ENCODE assay signal across 8 cellular contexts in the genomic region with DNA sequence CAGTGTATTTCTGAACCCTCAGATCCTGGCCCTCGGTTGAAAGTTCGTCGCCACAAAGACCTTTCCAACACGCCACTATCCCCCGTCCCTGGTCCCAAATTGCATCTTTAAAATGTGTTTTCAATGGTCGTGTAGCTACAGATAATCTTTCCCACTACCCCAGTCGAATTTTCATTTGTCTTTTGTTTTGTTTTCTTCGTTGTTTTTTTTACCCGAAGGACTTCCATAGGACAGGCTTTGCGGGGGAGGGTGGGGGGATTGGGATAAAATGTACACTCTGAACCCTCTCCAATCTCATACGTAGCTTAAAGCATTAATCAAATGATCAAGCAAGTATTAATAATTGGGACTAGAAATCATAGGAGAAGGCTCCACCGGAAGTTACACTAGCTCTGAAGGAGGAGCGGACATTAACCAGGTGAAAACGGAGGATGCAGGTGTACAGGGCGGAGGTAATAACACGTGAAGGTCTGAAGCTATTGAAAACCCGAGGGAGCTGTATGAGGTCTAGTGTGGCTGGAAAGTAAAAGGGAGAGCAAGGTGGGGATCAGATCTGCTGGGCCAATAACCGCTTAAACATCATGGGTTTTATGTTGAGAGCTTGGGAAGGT. TPM values are rescaled to one million over a fixed set of nuclear protein-coding genes. Genes with fewer than 3 reads are reported as not detected.
A peak's percentile ranks its signal among the peaks of the same experiment; 100 is the strongest.
DNase-seq lines count a peak whose midpoint lies in the region; ATAC-seq, FAIRE-seq and TF ChIP-seq lines count a peak whose summit lies in the region.

No MANE protein-coding gene starts in this region.

- H3K4me1 Mint-ChIP-seq in activated naive CD8-positive, alpha-beta T cell treated with anti-CD3 and anti-CD28 coated beads, Interleukin-2, amount 50 U/mL, for 24 hours: peaks cover 28% of the 10 kb centered on the region

- no peak for TF ChIP-seq POLR2A in upper lobe of left lung (IDR thresholded peaks at IDR 0.05)

- peaks cover 0 to 13% (median 11%) of the 10 kb centered on the region in 4 donors for H3K36me3 ChIP-seq in upper lobe of left lung

- no peak for FAIRE-seq in D721Med (lab: Jason Lieb, UNC)

- peaks cover 12 to 33% (median 17%) of the 10 kb centered on the region in 4 donors for H3K4me1 ChIP-seq in upper lobe of left lung

- ATAC-seq in activated naive CD8-positive, alpha-beta T cell treated with anti-CD3 and anti-CD28 coated beads, Interleukin-2, amount 50 U/mL, for 24 hours: no peak
- no peak for ATAC-seq in upper lobe of left lung (ENCODE audit: low FRiP score in 2 of 2)

- peaks cover 23% of the 10 kb centered on the region for H3K36me3 Mint-ChIP-seq in activated naive CD8-positive, alpha-beta T cell treated with anti-CD3 and anti-CD28 coated beads, Interleukin-2, amount 50 U/mL, for 24 hours (ENCODE audit: low read depth)

- no peaks in the 10 kb centered on the region for H3K9me3 Mint-ChIP-seq in activated naive CD8-positive, alpha-beta T cell treated with anti-CD3 and anti-CD28 coated beads, Interleukin-2, amount 50 U/mL, for 24 hours

- peak; percentile 30 for DNase-seq in GM10266 (ENCODE audit: extremely low spot score)
- DNase-seq in NCI-H128 (lab: John Stamatoyannopoulos, UW; ENCODE audit: unreplicated experiment): peak; percentile 6
- peak; percentile 7 for DNase-seq in activated naive CD8-positive, alpha-beta T cell treated with anti-CD3 and anti-CD28 coated beads, Interleukin-2, amount 50 U/mL, for 24 hours
- DNase-seq in left kidney (ENCODE audit: low read depth, low spot score): peak; percentile 60
- no peak for DNase-seq in upper lobe of left lung
- DNase-seq in D721Med (ENCODE audit: insufficient read length, low spot score): no peak
- no peak for DNase-seq in mesenteric fat pad (ENCODE audit: low spot score)
- no peak for DNase-seq in MV-4-11 (lab: John Stamatoyannopoulos, UW)

- peak overlapping the region; percentile 19 to 82 (median 71) for H3K4me3 ChIP-seq in upper lobe of left lung

- H3K9me3 ChIP-seq in upper lobe of left lung: no peaks in the 10 kb centered on the region

- H3K27ac Mint-ChIP-seq in activated naive CD8-positive, alpha-beta T cell treated with anti-CD3 and anti-CD28 coated beads, Interleukin-2, amount 50 U/mL, for 24 hours: no peak overlapping the region

- no peaks in the 10 kb centered on the region for H3K27me3 Mint-ChIP-seq in activated naive CD8-positive, alpha-beta T cell treated with anti-CD3 and anti-CD28 coated beads, Interleukin-2, amount 50 U/mL, for 24 hours

- no peak for TF ChIP-seq EP300 in upper lobe of left lung (IDR thresholded peaks at IDR 0.05)

- no peaks in the 10 kb centered on the region for H3K27me3 ChIP-seq in upper lobe of left lung

- peak overlapping the region; percentile 87 to 96 (median 93) for H3K27ac ChIP-seq in upper lobe of left lung

- TF ChIP-seq CTCF in GM10266 (IDR thresholded peaks at IDR 0.05; ENCODE audit: control insufficient read depth, insufficient read depth, low read depth, missing control alignments) (no peak), upper lobe of left lung (IDR thresholded peaks at IDR 0.05) (no peak), D721Med (IDR thresholded peaks at IDR 0.05; ENCODE audit: insufficient read depth, missing control alignments) (no peak)

- 20 to 22% methylated on average over 18 of the region's 18 CpGs for WGBS in upper lobe of left lung, 2 donors

- H3K4me3 Mint-ChIP-seq in activated naive CD8-positive, alpha-beta T cell treated with anti-CD3 and anti-CD28 coated beads, Interleukin-2, amount 50 U/mL, for 24 hours: no peak overlapping the region

RNA-seq across cellular contexts. Expression of a gene that starts 32.8 kb away (rescaled TPM):
- total RNA-seq in upper lobe of left lung (10 to 100 TPM; 19.0 to 85.9 (median 24.0) TPM), mesenteric fat pad (26.0 TPM)

Comparison
In these comparisons a context has a peak if more than half of its experiments do, and no peak if none do; other contexts are left out.
1. DNase-seq: peak in GM10266 (single experiment), NCI-H128 (single experiment), activated naive CD8-positive, alpha-beta T cell treated with anti-CD3 and anti-CD28 coated beads, Interleukin-2, amount 50 U/mL, for 24 hours (single experiment) and left kidney (single experiment); none in upper lobe of left lung (0 of 2), D721Med (single experiment), mesenteric fat pad (single experiment) and MV-4-11 (single experiment).